21 cellular contexts compared by ENCODE assay signal in the genomic region with DNA sequence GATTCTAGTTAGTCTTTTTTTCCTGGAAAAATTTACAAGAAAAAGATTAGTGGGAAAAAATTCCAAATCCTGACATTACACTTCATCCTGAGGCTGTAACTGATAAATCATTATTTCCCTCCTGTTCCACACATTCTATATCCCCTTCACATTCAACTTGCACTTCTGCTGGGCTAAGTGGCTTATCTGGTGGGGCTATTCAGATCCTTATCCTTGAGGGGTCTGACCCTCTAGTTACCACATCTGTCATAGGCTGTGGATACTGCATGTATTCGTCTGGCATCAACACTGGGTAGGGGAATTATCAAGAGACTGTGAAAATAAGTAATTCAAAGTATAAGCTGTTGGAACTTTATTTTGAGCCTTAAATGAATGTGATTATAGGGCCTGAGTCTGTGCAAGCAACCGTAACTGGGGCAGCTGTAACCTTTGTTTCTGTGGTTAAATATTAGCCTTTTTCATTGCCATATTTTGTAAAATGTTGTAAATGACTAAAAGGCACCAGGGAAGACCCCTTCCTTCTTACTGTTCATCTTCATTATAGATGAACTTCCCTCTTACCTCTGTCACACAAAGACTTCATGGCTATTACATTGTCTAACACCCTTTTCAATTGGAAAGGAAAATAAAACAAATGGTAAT.
"Had no signal": no experiment of that assay in that cellular context is flagged by ENCODE, and none has a peak within 500 bp of the region (broad histone marks: within the 10 kb centered on the region; RNA-seq: fewer than 3 reads in every experiment).

No MANE protein-coding gene starts in this region.

- ATAC-seq: activated CD8-positive, alpha-beta T cell treated with anti-CD3 and anti-CD28 coated beads, Interleukin-2, amount 10 ng/mL, durations not matched to agents 7 days and 5 days; esophagus mucosa; natural killer cell had no signal

- H3K4me1 Mint-ChIP-seq: natural killer cell had no signal

- H3K4me3 Mint-ChIP-seq: activated CD8-positive, alpha-beta T cell treated with anti-CD3 and anti-CD28 coated beads, Interleukin-2, amount 10 ng/mL, durations not matched to agents 7 days and 5 days; activated naive CD8-positive, alpha-beta T cell; activated T-helper 1 cell treated with anti-CD3 and anti-CD28 coated beads, Interleukin-12 subunit alpha, Interleukin-12 subunit beta, Interleukin-2, Interleukin-4 antibody, amounts not matched to agents 30 ng/mL and 10 ng/mL and 1 ng/mL, durations not matched to agents 14 hours and 24 hours and 36 hours; mesothelial cell of epicardium; natural killer cell; type B pancreatic cell had no signal

- H3K27ac Mint-ChIP-seq: activated CD8-positive, alpha-beta T cell treated with anti-CD3 and anti-CD28 coated beads, Interleukin-2, amount 10 ng/mL, durations not matched to agents 7 days and 5 days; activated naive CD8-positive, alpha-beta T cell; activated T-helper 1 cell treated with anti-CD3 and anti-CD28 coated beads, Interleukin-12 subunit alpha, Interleukin-12 subunit beta, Interleukin-2, Interleukin-4 antibody, amounts not matched to agents 30 ng/mL and 10 ng/mL and 1 ng/mL, durations not matched to agents 14 hours and 24 hours and 36 hours; mesothelial cell of epicardium; natural killer cell; progenitor cell of endocrine pancreas; type B pancreatic cell had no signal

- H3K27me3 Mint-ChIP-seq: progenitor cell of endocrine pancreas, type B pancreatic cell had no signal

- H3K9me3 Mint-ChIP-seq: activated T-helper 1 cell treated with anti-CD3 and anti-CD28 coated beads, Interleukin-12 subunit alpha, Interleukin-12 subunit beta, Interleukin-2, Interleukin-4 antibody, amounts not matched to agents 30 ng/mL and 10 ng/mL and 1 ng/mL, durations not matched to agents 14 hours and 24 hours and 36 hours; type B pancreatic cell had no signal

- DNase-seq: activated CD4-positive, alpha-beta T cell treated with anti-CD3 and anti-CD28 coated beads for 1 hour; activated CD4-positive, alpha-beta T cell treated with anti-CD3 and anti-CD28 coated beads, Interleukin-2, amount 50 U/mL, for 1 hour; activated CD8-positive, alpha-beta T cell treated with anti-CD3 and anti-CD28 coated beads, Interleukin-2, amount 10 ng/mL, durations not matched to agents 7 days and 5 days; adrenal gland; brain microvascular endothelial cell; caudate nucleus; effector CD8-positive, alpha-beta T cell; glutamatergic neuron; hippocampal formation; kidney glomerular epithelial cell; left ventricle myocardium inferior; natural killer cell; spleen; stimulated activated CD4-positive, alpha-beta T cell treated with anti-CD3 and anti-CD28 coated beads, Interleukin-4, amount 100 ng/mL, for 1 hour; stimulated activated naive CD4-positive, alpha-beta T cell treated with Interleukin-2 at 50 U/mL for 16 hours had no signal

- H3K36me3 Mint-ChIP-seq: activated naive CD8-positive, alpha-beta T cell; mesothelial cell of epicardium; type B pancreatic cell had no signal
